Comparison of ENCODE assay signal across 15 cellular contexts in genomic region chr10:63260103-63260859, GRCh38.
A peak's percentile ranks its signal among the peaks of the same experiment; 100 is the strongest.
DNase-seq lines count a peak whose midpoint lies in the region; ATAC-seq and TF ChIP-seq lines count a peak whose summit lies in the region.
"Had no signal": no experiment of that assay in that cellular context is flagged by ENCODE, and none has a peak within 500 bp of the region (broad histone marks: within the 10 kb centered on the region; RNA-seq: fewer than 3 reads in every experiment).

No MANE protein-coding gene starts in this region.

- no peak for TF ChIP-seq RAD21 in SK-N-SH (IDR thresholded peaks at IDR 0.05; ENCODE audit: low read length)

- H3K9me3 ChIP-seq in Peyer's patch (no peaks in the 10 kb centered on the region), upper lobe of right lung (no peaks in the 10 kb centered on the region), SK-N-SH (no peaks in the 10 kb centered on the region)

- H3K9me2 ChIP-seq in SK-N-SH, result no peaks in the 10 kb centered on the region

- H3K4me1 ChIP-seq in Peyer's patch, result peaks cover 4 to 71% (median 27%) of the 10 kb centered on the region in 4 donors
- H3K4me1 ChIP-seq in upper lobe of right lung, result peaks cover 93% of the 10 kb centered on the region
- peaks cover 17 to 25% of the 10 kb centered on the region in 2 experiments; a peak in 3 of 4 replicates for H3K4me1 ChIP-seq in SK-N-SH (ENCODE audit: control insufficient read depth in 1 of 2, insufficient read depth in 2 of 2, low read depth in 1 of 2, low read length in 1 of 2)

- in situ Hi-C loops in brain microvascular endothelial cell (cut with HindIII; ENCODE audit: low pct_ligation_motif_present, low sequenced_read_pairs), result no loop called here

- no peak overlapping the region for H3K9ac ChIP-seq in SK-N-SH

- 95% methylated on average over 17 of the region's 17 CpGs for WGBS in SK-N-SH (ENCODE audit: low lambda C conversion rate)

- no peak for DNase-seq in activated naive CD4-positive, alpha-beta T cell treated with anti-CD3 and anti-CD28 coated beads, Interleukin-2, amount 50 U/mL, for 16 hours
- peak in 1 of 3 donors; percentile 51 for DNase-seq in Peyer's patch
- DNase-seq in left colon, result no peak
- no peak for DNase-seq in upper lobe of right lung
- DNase-seq in brain microvascular endothelial cell, result no peak
- DNase-seq in Calu3, result no peak
- no peak for DNase-seq in SK-N-SH
- DNase-seq: CD8-positive, alpha-beta memory T cell; cerebellar nuclear complex; immature natural killer cell; mesenchymal stem cell; NCI-H187; NCI-H524; stimulated activated naive CD4-positive, alpha-beta T cell had no signal

- H3K4me1 Mint-ChIP-seq in activated naive CD4-positive, alpha-beta T cell treated with anti-CD3 and anti-CD28 coated beads, Interleukin-2, amount 50 U/mL, for 24 hours, result peaks cover 80% of the 10 kb centered on the region
- peaks cover 59% of the 10 kb centered on the region for H3K4me1 Mint-ChIP-seq in Calu3 (ENCODE audit: low read depth, unreplicated experiment)

- POLR2A ChIA-PET in SK-N-SH (lab: Yijun Ruan, JAX), result interaction anchor here (0.7 kb wide), 1 partner anchor 59 kb away, joined by 3 read pairs; no protein-coding TSS in a partner anchor

- no peak for TF ChIP-seq EP300 in SK-N-SH (IDR thresholded peaks at IDR 0.05; ENCODE audit: borderline replicate concordance in 1 of 2, low read depth in 1 of 2, low read length in 1 of 2)

- intact Hi-C loops in left colon (cut with DNase I, micrococcal nuclease), result no loop called here
- intact Hi-C loops in upper lobe of right lung (cut with DNase I), result no loop called here
- intact Hi-C loops in Calu3 (cut with micrococcal nuclease; ENCODE audit: unreplicated experiment), result loop anchor here (10.0 kb wide), 1 partner anchor 175 kb away; no protein-coding TSS in a partner anchor

- H3K27me3 Mint-ChIP-seq in activated naive CD4-positive, alpha-beta T cell treated with anti-CD3 and anti-CD28 coated beads, Interleukin-2, amount 50 U/mL, for 24 hours, result no peaks in the 10 kb centered on the region
- H3K27me3 Mint-ChIP-seq in Calu3 (ENCODE audit: unreplicated experiment), result no peaks in the 10 kb centered on the region

- CTCF ChIA-PET in Calu3 (lab: Charles Lee), result no interaction called here
- CTCF ChIA-PET in SK-N-SH (lab: Yijun Ruan, JAX), result interaction anchor here (1.2 to 1.6 kb wide), 2 partner anchors 9 to 368 kb away, joined by 3 to 4 read pairs; no protein-coding TSS in a partner anchor

- BruUV-seq in Calu3 (replicated peaks; lab: Mats Ljungman, UMichigan), result no TSS peak

- no peak overlapping the region for H2AFZ ChIP-seq in SK-N-SH (ENCODE audit: low read depth)

- H3K4me3 ChIP-seq in Peyer's patch (peak overlapping the region in 1 of 4 donors; percentile 7), upper lobe of right lung (no peak overlapping the region), brain microvascular endothelial cell (ENCODE audit: low read depth, low read length) (no peak overlapping the region), SK-N-SH (ENCODE audit: low read depth in 2 of 2, low read length in 1 of 2) (no peak overlapping the region)

- H3K9me3 Mint-ChIP-seq in activated naive CD4-positive, alpha-beta T cell treated with anti-CD3 and anti-CD28 coated beads, Interleukin-2, amount 50 U/mL, for 24 hours, result no peaks in the 10 kb centered on the region
- H3K9me3 Mint-ChIP-seq in Calu3 (ENCODE audit: low read depth, unreplicated experiment), result no peaks in the 10 kb centered on the region
- H3K9me3 Mint-ChIP-seq: CD8-positive, alpha-beta memory T cell; immature natural killer cell had no signal

- ATAC-seq in left colon (peak; percentile 41), upper lobe of right lung (no peak)

- H3K27ac Mint-ChIP-seq in activated naive CD4-positive, alpha-beta T cell treated with anti-CD3 and anti-CD28 coated beads, Interleukin-2, amount 50 U/mL, for 24 hours, result no peak overlapping the region
- no peak overlapping the region for H3K27ac Mint-ChIP-seq in Calu3 (ENCODE audit: unreplicated experiment)

- peak overlapping the region; percentile 81 for H3K4me3 Mint-ChIP-seq in activated naive CD4-positive, alpha-beta T cell treated with anti-CD3 and anti-CD28 coated beads, Interleukin-2, amount 50 U/mL, for 24 hours
- no peak overlapping the region for H3K4me3 Mint-ChIP-seq in Calu3 (ENCODE audit: low read depth, unreplicated experiment)

- H3K27me3 ChIP-seq in Peyer's patch (no peaks in the 10 kb centered on the region), upper lobe of right lung (no peaks in the 10 kb centered on the region), brain microvascular endothelial cell (replicated peaks) (no peaks in the 10 kb centered on the region), SK-N-SH (ENCODE audit: insufficient read depth) (no peaks in the 10 kb centered on the region)

- H3K27ac ChIP-seq in Peyer's patch, result peak overlapping the region in 3 of 4 donors; percentile 22 to 62 (median 41)
- peak overlapping the region; percentile 18 for H3K27ac ChIP-seq in upper lobe of right lung
- H3K27ac ChIP-seq in brain microvascular endothelial cell, result no peak overlapping the region
- H3K27ac ChIP-seq in SK-N-SH (ENCODE audit: low read depth in 2 of 2, low read length in 1 of 2), result no peak overlapping the region

- TF ChIP-seq CTCF in Peyer's patch (IDR thresholded peaks at IDR 0.05) (no peak), upper lobe of right lung (IDR thresholded peaks at IDR 0.05) (no peak), brain microvascular endothelial cell (IDR thresholded peaks at IDR 0.05; ENCODE audit: low read depth, low read length, missing control alignments) (no peak), Calu3 (IDR thresholded peaks at IDR 0.05; ENCODE audit: unreplicated experiment) (no peak), SK-N-SH (IDR thresholded peaks at IDR 0.05) (no peak)

- H3K36me3 ChIP-seq in Peyer's patch (no peaks in the 10 kb centered on the region), upper lobe of right lung (no peaks in the 10 kb centered on the region), brain microvascular endothelial cell (replicated peaks) (peaks cover 2% of the 10 kb centered on the region), SK-N-SH (replicated peaks in 1 of 2; ENCODE audit: control insufficient read depth in 1 of 2, insufficient read depth in 2 of 2, low read length in 1 of 2) (peaks cover 8 to 47% of the 10 kb centered on the region in 2 experiments)

- H3F3A ChIP-seq in SK-N-SH (replicated peaks; ENCODE audit: insufficient read depth), result peaks cover 11% of the 10 kb centered on the region

- peaks cover 86% of the 10 kb centered on the region for H4K20me1 ChIP-seq in SK-N-SH (ENCODE audit: insufficient read depth)

- peaks cover 34% of the 10 kb centered on the region for H3K36me3 Mint-ChIP-seq in activated naive CD4-positive, alpha-beta T cell treated with anti-CD3 and anti-CD28 coated beads, Interleukin-2, amount 50 U/mL, for 24 hours
- H3K36me3 Mint-ChIP-seq in Calu3 (ENCODE audit: insufficient read depth, unreplicated experiment), result peaks cover 47% of the 10 kb centered on the region

- no peak for TF ChIP-seq POLR2A in Peyer's patch (IDR thresholded peaks at IDR 0.05)

- no peak overlapping the region for H3K4me2 ChIP-seq in SK-N-SH

- H3K79me2 ChIP-seq in SK-N-SH (ENCODE audit: insufficient read depth), result peaks cover 100% of the 10 kb centered on the region

TF ChIP-seq in SK-N-SH, 30 proteins besides CTCF, POLR2A, EP300 and RAD21:
- TF ChIP-seq, protein P1, sequence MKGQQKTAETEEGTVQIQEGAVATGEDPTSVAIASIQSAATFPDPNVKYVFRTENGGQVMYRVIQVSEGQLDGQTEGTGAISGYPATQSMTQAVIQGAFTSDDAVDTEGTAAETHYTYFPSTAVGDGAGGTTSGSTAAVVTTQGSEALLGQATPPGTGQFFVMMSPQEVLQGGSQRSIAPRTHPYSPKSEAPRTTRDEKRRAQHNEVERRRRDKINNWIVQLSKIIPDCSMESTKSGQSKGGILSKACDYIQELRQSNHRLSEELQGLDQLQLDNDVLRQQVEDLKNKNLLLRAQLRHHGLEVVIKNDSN (IDR thresholded peaks at IDR 0.05; ENCODE audit: borderline replicate concordance, low read depth), result no peak
- TF ChIP-seq MXI1 (IDR thresholded peaks at IDR 0.05; ENCODE audit: low read depth, low read length) (no peak), GABPA (IDR thresholded peaks at IDR 0.05; ENCODE audit: low read depth) (no peak), ELF1 (IDR thresholded peaks at IDR 0.05) (no peak), MEF2A (IDR thresholded peaks at IDR 0.05; ENCODE audit: borderline replicate concordance, low read depth) (no peak), EZH2phosphoT487 (IDR thresholded peaks at IDR 0.05; ENCODE audit: borderline replicate concordance, low read depth) (no peak), SIN3A (IDR thresholded peaks at IDR 0.05; ENCODE audit: borderline replicate concordance, low read depth, low read length) (no peak)

Comparison
In these comparisons a context has a peak if more than half of its experiments do, and no peak if none do; other contexts are left out.
1. H3K27ac ChIP-seq: peak in Peyer's patch (3 of 4) and upper lobe of right lung (single experiment); none in brain microvascular endothelial cell (single experiment) and SK-N-SH (0 of 2).